2 cellular contexts compared by ENCODE assay signal in genomic region chr21:41663805-41664788, GRCh38.
TF ChIP-seq lines count a peak whose summit lies in the region.

No MANE protein-coding gene starts in this region.

TF ChIP-seq in SK-N-SH treated with all-trans-retinoic acid at 6 μM for 48 hours, 23 proteins besides CTCF, POLR2A, EP300 and RAD21 (continued from another document):
- no peak for TF ChIP-seq ARNTL (CRISPR knock-in tag; IDR thresholded peaks at IDR 0.05; ENCODE audit: borderline replicate concordance, low read depth)
- no peak for TF ChIP-seq ZNF565 (CRISPR knock-in tag; conservative IDR thresholded peaks at IDR 0.05; ENCODE audit: low read depth)
- no peak for TF ChIP-seq ZFP3 (CRISPR knock-in tag; IDR thresholded peaks at IDR 0.05)
- no peak for TF ChIP-seq TCF4 (CRISPR knock-in tag; IDR thresholded peaks at IDR 0.05; ENCODE audit: borderline replicate concordance)
- no peak for TF ChIP-seq PATZ1 (CRISPR knock-in tag; IDR thresholded peaks at IDR 0.05; ENCODE audit: borderline replicate concordance)
- no peak for TF ChIP-seq TSHZ2 (CRISPR knock-in tag; IDR thresholded peaks at IDR 0.05)
- TF ChIP-seq CSRNP3 (CRISPR knock-in tag; IDR thresholded peaks at IDR 0.05) = no peak

TF ChIP-seq in SK-N-SH, 30 proteins besides CTCF, POLR2A, EP300 and RAD21 (continued from another document):
- TF ChIP-seq PBX3 (IDR thresholded peaks at IDR 0.05) = no peak
- TF ChIP-seq GABPA (IDR thresholded peaks at IDR 0.05; ENCODE audit: low read depth) = no peak
- no peak for TF ChIP-seq NFIC (IDR thresholded peaks at IDR 0.05; ENCODE audit: borderline replicate concordance)
- TF ChIP-seq ELF1 (IDR thresholded peaks at IDR 0.05) = no peak
- TF ChIP-seq USF2 (IDR thresholded peaks at IDR 0.05; ENCODE audit: borderline replicate concordance, low read depth, low read length) = no peak
- no peak for TF ChIP-seq FOXJ3 (CRISPR knock-in tag; IDR thresholded peaks at IDR 0.05)
- no peak for TF ChIP-seq RXRA (IDR thresholded peaks at IDR 0.05; ENCODE audit: borderline replicate concordance, low read depth)
- no peak for TF ChIP-seq MXI1 (IDR thresholded peaks at IDR 0.05; ENCODE audit: low read depth, low read length)
